Comparison of ENCODE assay signal across 2 cellular contexts in the genomic region with DNA sequence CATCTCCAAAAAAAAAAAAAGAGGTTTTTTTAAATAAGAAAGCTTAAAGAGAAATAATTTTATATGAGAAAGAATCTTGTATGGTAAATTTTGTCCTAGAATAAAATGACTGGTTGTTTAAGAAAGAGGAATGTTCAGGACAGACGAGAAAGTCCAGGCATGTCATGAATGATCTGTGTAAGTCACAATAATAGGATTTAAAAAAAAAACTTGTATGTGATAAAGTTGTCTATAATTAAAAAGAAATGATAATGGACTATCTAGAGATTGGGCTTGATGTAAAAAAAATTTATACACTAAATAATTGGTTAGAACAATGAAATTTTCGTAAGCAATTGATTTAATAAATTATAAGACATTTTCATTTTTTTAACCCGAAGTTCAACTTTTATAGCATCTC.
TF ChIP-seq lines count a peak whose summit lies in the region.

No MANE protein-coding gene starts in this region.

TF ChIP-seq in HCT116, 20 proteins besides CTCF, POLR2A, EP300 and RAD21 (continued from another document):
- TF ChIP-seq REST (IDR thresholded peaks at IDR 0.05; ENCODE audit: low read depth), result no peak
- no peak for TF ChIP-seq EZH2phosphoT487 (IDR thresholded peaks at IDR 0.05; ENCODE audit: borderline replicate concordance)
- TF ChIP-seq SRF (IDR thresholded peaks at IDR 0.05; ENCODE audit: low read depth), result no peak
- no peak for TF ChIP-seq CEBPB (IDR thresholded peaks at IDR 0.05; ENCODE audit: low read depth)
- TF ChIP-seq POLR2AphosphoS5 (IDR thresholded peaks at IDR 0.05; ENCODE audit: low read depth, low read length), result no peak
- no peak for TF ChIP-seq SP1 (IDR thresholded peaks at IDR 0.05; ENCODE audit: low read depth)
- TF ChIP-seq YY1 (IDR thresholded peaks at IDR 0.05; ENCODE audit: extremely low read depth, insufficient replicate concordance, low read depth, low read length), result no peak

TF ChIP-seq in K562, 482 proteins besides CTCF, POLR2A, EP300 and RAD21 (continued from another document):
- TF ChIP-seq, protein P1, sequence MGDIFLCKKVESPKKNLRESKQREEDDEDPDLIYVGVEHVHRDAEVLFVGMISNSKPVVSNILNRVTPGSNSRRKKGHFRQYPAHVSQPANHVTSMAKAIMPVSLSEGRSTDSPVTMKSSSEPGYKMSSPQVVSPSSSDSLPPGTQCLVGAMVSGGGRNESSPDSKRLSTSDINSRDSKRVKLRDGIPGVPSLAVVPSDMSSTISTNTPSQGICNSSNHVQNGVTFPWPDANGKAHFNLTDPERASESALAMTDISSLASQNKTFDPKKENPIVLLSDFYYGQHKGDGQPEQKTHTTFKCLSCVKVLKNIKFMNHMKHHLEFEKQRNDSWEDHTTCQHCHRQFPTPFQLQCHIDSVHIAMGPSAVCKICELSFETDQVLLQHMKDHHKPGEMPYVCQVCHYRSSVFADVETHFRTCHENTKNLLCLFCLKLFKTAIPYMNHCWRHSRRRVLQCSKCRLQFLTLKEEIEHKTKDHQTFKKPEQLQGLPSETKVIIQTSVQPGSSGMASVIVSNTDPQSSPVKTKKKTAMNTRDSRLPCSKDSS (IDR thresholded peaks at IDR 0.05; ENCODE audit: low read depth, partially characterized antibody), result no peak
- TF ChIP-seq, protein P2, sequence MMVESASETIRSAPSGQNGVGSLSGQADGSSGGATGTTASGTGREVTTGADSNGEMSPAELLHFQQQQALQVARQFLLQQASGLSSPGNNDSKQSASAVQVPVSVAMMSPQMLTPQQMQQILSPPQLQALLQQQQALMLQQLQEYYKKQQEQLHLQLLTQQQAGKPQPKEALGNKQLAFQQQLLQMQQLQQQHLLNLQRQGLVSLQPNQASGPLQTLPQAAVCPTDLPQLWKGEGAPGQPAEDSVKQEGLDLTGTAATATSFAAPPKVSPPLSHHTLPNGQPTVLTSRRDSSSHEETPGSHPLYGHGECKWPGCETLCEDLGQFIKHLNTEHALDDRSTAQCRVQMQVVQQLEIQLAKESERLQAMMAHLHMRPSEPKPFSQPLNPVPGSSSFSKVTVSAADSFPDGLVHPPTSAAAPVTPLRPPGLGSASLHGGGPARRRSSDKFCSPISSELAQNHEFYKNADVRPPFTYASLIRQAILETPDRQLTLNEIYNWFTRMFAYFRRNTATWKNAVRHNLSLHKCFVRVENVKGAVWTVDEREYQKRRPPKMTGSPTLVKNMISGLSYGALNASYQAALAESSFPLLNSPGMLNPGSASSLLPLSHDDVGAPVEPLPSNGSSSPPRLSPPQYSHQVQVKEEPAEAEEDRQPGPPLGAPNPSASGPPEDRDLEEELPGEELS (CRISPR knock-in tag; IDR thresholded peaks at IDR 0.05; ENCODE audit: borderline replicate concordance), result no peak
- TF ChIP-seq NR0B1 (IDR thresholded peaks at IDR 0.05; ENCODE audit: partially characterized antibody) (no peak), ZFP36 (IDR thresholded peaks at IDR 0.05; ENCODE audit: low read depth, low read length, partially characterized antibody) (peak; percentile 25)
